14 cellular contexts compared by ENCODE assay signal in genomic region chr2:138510319-138510718, GRCh38. TPM values are rescaled to one million over a fixed set of nuclear protein-coding genes. Genes with fewer than 3 reads are reported as not detected.
DNase-seq lines count a peak whose midpoint lies in the region; ATAC-seq, FAIRE-seq and TF ChIP-seq lines count a peak whose summit lies in the region.
"Had no signal": no experiment of that assay in that cellular context is flagged by ENCODE, and none has a peak within 500 bp of the region (broad histone marks: within the 10 kb centered on the region; RNA-seq: fewer than 3 reads in every experiment).

No MANE protein-coding gene starts in this region.

- H3K27ac ChIP-seq in K562 (ENCODE audit: extremely low read depth, low read depth, low read length) (no peak overlapping the region), trophoblast cell (ENCODE audit: low read depth, low read length) (no peak overlapping the region)
- H3K27ac ChIP-seq: BLaER1 treated with 17β-estradiol and CSF1 and Interleukin-3, amounts not matched to agents 10 nM and 100 nM had no signal

- CTCF ChIA-PET in K562 (lab: Yijun Ruan, JAX; ENCODE audit: low intra/inter-chr PET ratio), result no interaction called here

- no peak overlapping the region for H2BK120ac ChIP-seq in trophoblast cell (ENCODE audit: insufficient read depth, low read length, poor library complexity)

- H3K79me2 ChIP-seq in K562 (ENCODE audit: control insufficient read depth, insufficient read depth, low read length), result peaks cover 83% of the 10 kb centered on the region
- peaks cover 19% of the 10 kb centered on the region for H3K79me2 ChIP-seq in trophoblast cell (ENCODE audit: control insufficient read depth, insufficient read depth, low read length, poor library complexity)

- H3K27me3 ChIP-seq in K562 (ENCODE audit: control insufficient read depth in 2 of 2, insufficient read depth in 2 of 2, low read length in 2 of 2) (no peaks in the 10 kb centered on the region), trophoblast cell (ENCODE audit: insufficient read depth, low read length) (no peaks in the 10 kb centered on the region)

- POLR2A ChIA-PET in K562 (lab: Yijun Ruan, JAX), result no interaction called here

- BruUV-seq in K562 (replicated peaks; lab: Mats Ljungman, UMichigan), result no TSS peak

- H4K12ac ChIP-seq in trophoblast cell (ENCODE audit: low read depth, low read length), result no peak overlapping the region

- no peak overlapping the region for H3K23ac ChIP-seq in trophoblast cell (ENCODE audit: low read length)

- no peak overlapping the region for H2AFZ ChIP-seq in K562 (ENCODE audit: low read depth, low read length)
- no peak overlapping the region for H2AFZ ChIP-seq in trophoblast cell (ENCODE audit: insufficient read depth, low read length, poor library complexity)
- H2AFZ ChIP-seq: GM23338 had no signal

- H4K91ac ChIP-seq in trophoblast cell (ENCODE audit: low read depth, low read length), result no peak overlapping the region

- no peak overlapping the region for H2BK12ac ChIP-seq in trophoblast cell (ENCODE audit: low read length)

- FAIRE-seq in GM12891 (lab: Jason Lieb, UNC) (peak; percentile 38), K562 (lab: Jason Lieb, UNC) (no peak)

- H3K18ac ChIP-seq in trophoblast cell (ENCODE audit: low read length), result no peak overlapping the region

- H3K4me2 ChIP-seq in K562 (ENCODE audit: insufficient read depth, low read length) (no peak overlapping the region), trophoblast cell (ENCODE audit: low read length) (no peak overlapping the region)
- H3K4me2 ChIP-seq: BLaER1 treated with 17β-estradiol and CSF1 and Interleukin-3, amounts not matched to agents 10 nM and 100 nM; GM23338 had no signal

- no peaks in the 10 kb centered on the region for H3K9me1 ChIP-seq in K562 (ENCODE audit: control insufficient read depth, insufficient read depth, low read length)

- WGBS in K562 (ENCODE audit: insufficient coverage, low coverage, missing lambda C conversion rate), result 89% methylated on average over 3 of the region's 3 CpGs
- WGBS in trophoblast cell (ENCODE audit: extremely low coverage, insufficient coverage, insufficient read length), result no CpG with 5 or more reads among the region's 3 CpGs

- no peaks in the 10 kb centered on the region for H3K36me3 ChIP-seq in K562 (ENCODE audit: control insufficient read depth, insufficient read depth, low read length)
- H3K36me3 ChIP-seq in trophoblast cell (ENCODE audit: control insufficient read depth in 1 of 2, insufficient read depth in 2 of 2, low read length in 2 of 2), result peaks cover 0 to 2% of the 10 kb centered on the region in 2 experiments

- no peaks in the 10 kb centered on the region for H4K20me1 ChIP-seq in K562 (replicated peaks; ENCODE audit: control insufficient read depth, insufficient read depth, low read length)

- peak; percentile 5 for DNase-seq in NCI-H345 (lab: John Stamatoyannopoulos, UW)
- DNase-seq in NCI-H345 treated with DMSO at 0.1 percent for 48 hours (lab: John Stamatoyannopoulos, UW; ENCODE audit: unreplicated experiment), result no peak
- DNase-seq in GM12891 (ENCODE audit: insufficient read length, low spot score), result no peak
- DNase-seq in K562 (ENCODE audit: extremely low read depth in 1 of 4, low spot score in 3 of 4), result no peak
- DNase-seq in trophoblast cell, result no peak
- no peak for DNase-seq in 8988T
- DNase-seq: Calu3; CD8-positive, alpha-beta T cell; DMS79 treated with DMSO at 0.1 percent for 48 hours; HCEC 1CT; HFFc6 had no signal

- TF ChIP-seq RAD21 in K562 (CRISPR knock-in tag; conservative IDR thresholded peaks at IDR 0.05 in 1 of 2, IDR thresholded peaks at IDR 0.05 in 1 of 2), result no peak

- intact Hi-C loops in K562 (cut with micrococcal nuclease), result no loop called here

- H2AK5ac ChIP-seq in trophoblast cell (ENCODE audit: low read length), result no peak overlapping the region

- H3K4me3 ChIP-seq in K562 (no peak overlapping the region), trophoblast cell (ENCODE audit: low read depth, low read length) (no peak overlapping the region)
- H3K4me3 ChIP-seq: BLaER1 treated with 17β-estradiol and CSF1 and Interleukin-3, amounts not matched to agents 10 nM and 100 nM; GM23338 had no signal

- peaks cover 3% of the 10 kb centered on the region for H3K79me1 ChIP-seq in trophoblast cell (ENCODE audit: low read length)

- H3K4me1 ChIP-seq in K562 (replicated peaks in 1 of 2; ENCODE audit: control insufficient read depth in 2 of 2, insufficient read depth in 2 of 2, low read length in 2 of 2) (peaks cover 0 to 8% of the 10 kb centered on the region in 2 experiments; a peak in 3 of 5 replicates), trophoblast cell (ENCODE audit: control insufficient read depth in 1 of 2, insufficient read depth in 2 of 2, low read length in 2 of 2) (peaks cover 3 to 4% of the 10 kb centered on the region in 2 experiments)

- no peak for TF ChIP-seq POLR2A in GM12891 (IDR thresholded peaks at IDR 0.05; ENCODE audit: low read depth, low read length)
- no peak for TF ChIP-seq POLR2A in K562 (conservative IDR thresholded peaks at IDR 0.05)

- H3K14ac ChIP-seq in trophoblast cell (ENCODE audit: low read length), result no peak overlapping the region

- H3K4ac ChIP-seq in trophoblast cell (ENCODE audit: low read depth, low read length), result peak overlapping the region; percentile 89

- H4K8ac ChIP-seq in trophoblast cell (ENCODE audit: low read depth, low read length), result no peak overlapping the region

- no peak for ATAC-seq in K562
- no peak for ATAC-seq in HG02678 (IDR thresholded peaks at IDR 0.05; ENCODE audit: unreplicated experiment)
- ATAC-seq: CD8-positive, alpha-beta T cell; GM23338 had no signal

- H3K9ac ChIP-seq in K562 (ENCODE audit: insufficient read depth in 1 of 2, low read depth in 2 of 2, low read length in 2 of 2) (no peak overlapping the region), trophoblast cell (ENCODE audit: low read length) (no peak overlapping the region)
- H3K9ac ChIP-seq: BLaER1 treated with 17β-estradiol and CSF1 and Interleukin-3, amounts not matched to agents 10 nM and 100 nM had no signal

- no peaks in the 10 kb centered on the region for H3K9me3 ChIP-seq in K562 (replicated peaks; ENCODE audit: control insufficient read depth, insufficient read depth, low read depth, low read length)
- no peaks in the 10 kb centered on the region for H3K9me3 ChIP-seq in trophoblast cell (ENCODE audit: insufficient read depth, low read depth, low read length)

- TF ChIP-seq CTCF in K562 (IDR thresholded peaks at IDR 0.05 in 2 of 3, conservative IDR thresholded peaks at IDR 0.05 in 1 of 3; ENCODE audit: insufficient read depth in 2 of 3, low read depth in 1 of 3, low read length in 3 of 3), result no peak

- H2BK5ac ChIP-seq in trophoblast cell (ENCODE audit: low read depth, low read length, poor library complexity), result no peak overlapping the region

- in situ Hi-C loops in K562 (cut with MboI), result no loop called here

- TF ChIP-seq EP300 in K562 (IDR thresholded peaks at IDR 0.05; ENCODE audit: low read length), result no peak

TF ChIP-seq in GM12891, 5 proteins besides CTCF, POLR2A, EP300 and RAD21:
- TF ChIP-seq POU2F2 (IDR thresholded peaks at IDR 0.05; ENCODE audit: low read depth, low read length) (no peak), TAF1 (IDR thresholded peaks at IDR 0.05; ENCODE audit: low read depth, low read length) (no peak), PAX5 (IDR thresholded peaks at IDR 0.05; ENCODE audit: insufficient read depth, low read length, severe bottlenecking) (no peak), SPI1 (IDR thresholded peaks at IDR 0.05; ENCODE audit: low read depth, low read length) (no peak), POLR2AphosphoS5 (IDR thresholded peaks at IDR 0.05; ENCODE audit: low read depth, low read length) (no peak)

TF ChIP-seq in K562, 482 proteins besides CTCF, POLR2A, EP300 and RAD21 (continues in another document):
- TF ChIP-seq NUFIP1 (IDR thresholded peaks at IDR 0.05; ENCODE audit: partially characterized antibody), result no peak
- no peak for TF ChIP-seq CC2D1A (IDR thresholded peaks at IDR 0.05)
- no peak for TF ChIP-seq BHLHE40 (IDR thresholded peaks at IDR 0.05; ENCODE audit: low read length)
- no peak for TF ChIP-seq RHOXF2B (CRISPR knock-in tag; conservative IDR thresholded peaks at IDR 0.05)

RNA-seq across cellular contexts. Expression of gene SPOPL, which starts 8.7 kb away (rescaled TPM):
- polyA plus RNA-seq in GM12891 (2012; ENCODE audit: low read depth, missing spikeins), result 4.8 TPM
- total RNA-seq in K562 (2011; cell fraction: chromatin; rRNA removed; ENCODE audit: low replicate concordance), result 9.1 and 30.1 TPM in 2 replicates
- total RNA-seq in K562 (2011; cell fraction: nucleolus; rRNA removed), result 3.4 and 5.7 TPM in 2 replicates
- total RNA-seq in K562 (2011; cell fraction: nucleoplasm; rRNA removed), result 10.6 and 16.4 TPM in 2 replicates
- total RNA-seq in K562 (2014; rRNA removed) (1.8 and 2.7 TPM in 2 replicates), K562 (2014; rRNA removed; fragmentation: Illumina TruSeq; extraction: Trizol) (4.3 and 5.4 TPM in 2 replicates), K562 (2015; rRNA removed; fragmentation: Illumina TruSeq; extraction: Trizol) (3.8 and 4.1 TPM in 2 replicates), K562 (2021) (3.8 and 4.5 TPM in 2 replicates)
- polyA plus RNA-seq in K562 (2011; rRNA removed) (5.5 and 6.1 TPM in 2 replicates), K562 (2014; fragmentation: Illumina TruSeq; extraction: Trizol) (2.7 and 3.0 TPM in 2 replicates), K562 (2014; fragmentation: Nextera tagmentation; extraction: Ambion mirVana) (under 1 TPM; 0.53 to 0.95 TPM), K562 (2014; rRNA removed) (4.9 and 5.9 TPM in 2 replicates)
- polyA plus RNA-seq in K562 (2011; cell fraction: cytosol; rRNA removed), result 1.8 and 2.1 TPM in 2 replicates
- polyA plus RNA-seq in K562 (2011; cell fraction: nucleus; rRNA removed), result 11.2 and 12.4 TPM in 2 replicates
- polyA plus RNA-seq in K562 (2012), result 2.0 and 2.7 TPM in 2 replicates
- 9.4 and 11.6 TPM in 2 replicates for polyA minus RNA-seq in K562 (2011; rRNA and poly(A)+ RNA removed)
- 2.3 and 2.6 TPM in 2 replicates for polyA minus RNA-seq in K562 (2011; cell fraction: cytosol; rRNA and poly(A)+ RNA removed)
- 8.6 and 19.4 TPM in 2 replicates for polyA minus RNA-seq in K562 (2011; cell fraction: nucleus; rRNA and poly(A)+ RNA removed)
- 21.4 and 22.5 TPM in 2 replicates for polyA plus RNA-seq in trophoblast cell (2013)
